ENCODE assay signal across 8 cellular contexts in genomic region chr6:153002613-153003293, GRCh38. TPM values are rescaled to one million over a fixed set of nuclear protein-coding genes. Genes with fewer than 3 reads are reported as not detected.
DNase-seq lines count a peak whose midpoint lies in the region; ATAC-seq and TF ChIP-seq lines count a peak whose summit lies in the region.

TSS of gene MTRF1L (minus strand) at chr6:153002709. CDS start at chr6:153002685, 24 bp downstream.

- no peaks in the 10 kb centered on the region for H3K9me3 ChIP-seq in prostate gland

- intact Hi-C loops in left ventricle myocardium superior (cut with micrococcal nuclease) (no loop called here), prostate gland (cut with DNase I) (no loop called here)

- no peak for TF ChIP-seq CTCF in prostate gland (IDR thresholded peaks at IDR 0.05)

- TF ChIP-seq POLR2A in GM15510 (IDR thresholded peaks at IDR 0.05; ENCODE audit: borderline replicate concordance, extremely low read depth, insufficient read length) (peak; percentile 9), prostate gland (IDR thresholded peaks at IDR 0.05) (peak; percentile 57)

- peak within 1 kb of the TSS; percentile 62 to 73 for H3K4me3 ChIP-seq in prostate gland
- H3K4me3 ChIP-seq in urinary bladder (ENCODE audit: low read depth, low read length): peak within 1 kb of the TSS; percentile 70

- peak; percentile 90 for ATAC-seq in HG02884 (IDR thresholded peaks at IDR 0.05; ENCODE audit: unreplicated experiment)
- peak; percentile 99 for ATAC-seq in left ventricle myocardium superior

- H3K4me1 ChIP-seq in prostate gland (replicated peaks) (peaks cover 3% of the 10 kb centered on the region), urinary bladder (ENCODE audit: insufficient read depth) (no peaks in the 10 kb centered on the region)

- DNase-seq in NCI-H1694 (lab: John Stamatoyannopoulos, UW) (peak; percentile 87), T-helper 2 cell (peak; percentile 55 to 94 (median 78)), left ventricle myocardium superior (peak; percentile 95), prostate gland (ENCODE audit: low spot score) (peak; percentile 90)

- WGBS in prostate gland: under 1% methylated on average over 48 of the region's 48 CpGs
- WGBS in urinary bladder: under 1% methylated on average over 48 of the region's 48 CpGs

- no peaks in the 10 kb centered on the region for H3K36me3 ChIP-seq in prostate gland
- H3K36me3 ChIP-seq in urinary bladder (ENCODE audit: insufficient read depth): no peaks in the 10 kb centered on the region

- H3K27ac ChIP-seq in angular gyrus (ENCODE audit: low read depth, low read length): peak within 1 kb of the TSS; percentile 86
- H3K27ac ChIP-seq in prostate gland: peak within 1 kb of the TSS; percentile 81 to 85
- H3K27ac ChIP-seq in urinary bladder (ENCODE audit: low read depth): peak within 1 kb of the TSS; percentile 13

- H3K27me3 ChIP-seq in prostate gland (replicated peaks; ENCODE audit: insufficient read depth): no peaks in the 10 kb centered on the region

RNA-seq across cellular contexts. Expression of gene MTRF1L, which starts in this region (rescaled TPM):
- total RNA-seq in left ventricle myocardium superior (30.2 TPM), prostate gland (10 to 100 TPM; 10.8 to 14.3 TPM), urinary bladder (19.7 TPM)
- polyA plus RNA-seq in urinary bladder: 13.0 TPM

Comparison
In these comparisons a context has a peak if more than half of its experiments do, and no peak if none do; other contexts are left out.
1. Peak in every context shown above with its lines: DNase-seq, ATAC-seq, H3K4me3 ChIP-seq and H3K27ac ChIP-seq.
2. H3K27ac ChIP-seq: peak in every context shown above with its lines; median percentile 86 in angular gyrus; 83 in prostate gland; 13 in urinary bladder.